12 cellular contexts compared by ENCODE assay signal in the genomic region with DNA sequence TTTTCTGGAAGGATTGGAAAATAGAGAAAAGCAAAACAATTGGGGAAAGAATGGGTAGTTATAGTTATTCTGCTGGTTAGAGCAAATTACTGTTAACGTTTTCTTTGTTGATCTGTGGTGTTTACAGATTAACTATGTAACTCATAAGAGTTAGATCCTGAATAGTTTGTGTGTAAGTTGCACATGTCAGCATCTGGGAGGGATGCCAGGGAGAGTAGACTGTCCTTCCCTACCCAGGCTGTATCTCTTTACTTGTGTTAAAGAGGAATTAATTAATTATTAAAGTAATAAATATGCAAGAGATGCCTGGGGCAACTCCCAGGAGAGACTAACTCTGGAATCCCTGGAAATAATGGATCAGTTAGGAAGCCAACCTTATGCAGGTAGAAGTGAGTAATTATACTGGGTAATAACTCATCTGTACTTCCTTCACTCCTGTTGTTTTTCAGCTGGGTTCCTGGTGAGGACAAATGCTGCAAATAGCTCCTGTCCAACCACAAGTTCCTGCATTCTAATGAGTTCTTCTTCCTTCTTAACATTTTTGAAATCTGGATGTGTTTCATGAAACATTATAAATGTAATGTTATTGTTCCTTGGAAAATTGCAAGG. TPM values are rescaled to one million over a fixed set of nuclear protein-coding genes. Genes with fewer than 3 reads are reported as not detected.
DNase-seq lines count a peak whose midpoint lies in the region; ATAC-seq and TF ChIP-seq lines count a peak whose summit lies in the region.
"Had no signal": no experiment of that assay in that cellular context is flagged by ENCODE, and none has a peak within 500 bp of the region (broad histone marks: within the 10 kb centered on the region; RNA-seq: fewer than 3 reads in every experiment).

No MANE protein-coding gene starts in this region.

- H3F3A ChIP-seq in DOHH2 (ENCODE audit: control insufficient read depth, insufficient read depth) = peaks cover 4% of the 10 kb centered on the region; the same call in 1 of the 2 replicates

- no peaks in the 10 kb centered on the region for H3K9me3 ChIP-seq in DOHH2 (ENCODE audit: control insufficient read depth, insufficient read depth, low read length)

- DNase-seq in NCI-H1105 treated with DMSO at 0.1 percent for 48 hours (lab: John Stamatoyannopoulos, UW) (peak; percentile 8), NCI-H1105 (lab: John Stamatoyannopoulos, UW) (no peak), kidney glomerular epithelial cell (lab: John Stamatoyannopoulos, UW) (peak; percentile 26)
- DNase-seq in activated CD8-positive, alpha-beta memory T cell treated with anti-CD3 and anti-CD28 coated beads, Interleukin-2, amount 10 ng/mL, durations not matched to agents 7 days and 5 days = no peak
- DNase-seq in activated CD8-positive, alpha-beta memory T cell treated with anti-CD3 and anti-CD28 coated beads, Interleukin-2, amount 50 U/mL, for 4 hours = no peak
- DNase-seq: activated naive CD4-positive, alpha-beta T cell treated with anti-CD3 and anti-CD28 coated beads for 36 hours; effector CD8-positive, alpha-beta T cell; PC-9 had no signal

- H4K20me1 ChIP-seq in DOHH2 (ENCODE audit: control insufficient read depth, insufficient read depth, low read depth, low read length) = peaks cover 22% of the 10 kb centered on the region

- H3K79me2 ChIP-seq in DOHH2 (ENCODE audit: control insufficient read depth, low read length) = peaks cover 99% of the 10 kb centered on the region

- H3K27me3 ChIP-seq in DOHH2 (ENCODE audit: control insufficient read depth, low read length) = no peaks in the 10 kb centered on the region

- no peaks in the 10 kb centered on the region for H3K9me3 Mint-ChIP-seq in activated CD8-positive, alpha-beta memory T cell treated with anti-CD3 and anti-CD28 coated beads, Interleukin-2, amount 10 ng/mL, durations not matched to agents 7 days and 5 days (ENCODE audit: low read depth)
- H3K9me3 Mint-ChIP-seq: activated naive CD4-positive, alpha-beta T cell treated with anti-CD3 and anti-CD28 coated beads for 36 hours had no signal

- H3K27ac ChIP-seq in DOHH2 (ENCODE audit: low read depth, low read length) (peak overlapping the region; percentile 40), VCaP (peak overlapping the region; percentile 50)
- H3K27ac ChIP-seq: 22Rv1, PC-9 had no signal

- no peaks in the 10 kb centered on the region for H3K27me3 Mint-ChIP-seq in activated CD8-positive, alpha-beta memory T cell treated with anti-CD3 and anti-CD28 coated beads, Interleukin-2, amount 10 ng/mL, durations not matched to agents 7 days and 5 days

- TF ChIP-seq CTCF in DOHH2 (IDR thresholded peaks at IDR 0.05; ENCODE audit: low read depth, low read length, poor library complexity, severe bottlenecking) (no peak), VCaP (conservative IDR thresholded peaks at IDR 0.05) (no peak)

- H3K36me3 Mint-ChIP-seq in activated CD8-positive, alpha-beta memory T cell treated with anti-CD3 and anti-CD28 coated beads, Interleukin-2, amount 10 ng/mL, durations not matched to agents 7 days and 5 days = peaks cover 37% of the 10 kb centered on the region

- peaks cover 93% of the 10 kb centered on the region for H3K36me3 ChIP-seq in DOHH2 (ENCODE audit: control insufficient read depth, low read length)

- H3K4me1 Mint-ChIP-seq in activated CD8-positive, alpha-beta memory T cell treated with anti-CD3 and anti-CD28 coated beads, Interleukin-2, amount 10 ng/mL, durations not matched to agents 7 days and 5 days = peaks cover 35% of the 10 kb centered on the region

- no peak overlapping the region for H3K4me3 Mint-ChIP-seq in activated CD8-positive, alpha-beta memory T cell treated with anti-CD3 and anti-CD28 coated beads, Interleukin-2, amount 10 ng/mL, durations not matched to agents 7 days and 5 days
- H3K4me3 Mint-ChIP-seq: activated naive CD4-positive, alpha-beta T cell treated with anti-CD3 and anti-CD28 coated beads for 36 hours had no signal

- CTCF ChIA-PET in activated CD8-positive, alpha-beta memory T cell treated with anti-CD3 and anti-CD28 coated beads, Interleukin-2, amount 10 ng/mL, durations not matched to agents 7 days and 5 days (lab: Charles Lee) = no interaction called here

- no peaks in the 10 kb centered on the region for H3K9me2 ChIP-seq in DOHH2 (replicated peaks; ENCODE audit: control insufficient read depth, low read length)

- ATAC-seq in activated CD8-positive, alpha-beta memory T cell treated with anti-CD3 and anti-CD28 coated beads, Interleukin-2, amount 10 ng/mL, durations not matched to agents 7 days and 5 days = no peak
- no peak for ATAC-seq in GM18907 (IDR thresholded peaks at IDR 0.05; ENCODE audit: unreplicated experiment)

- peaks cover 42% of the 10 kb centered on the region for H3K4me1 ChIP-seq in DOHH2 (ENCODE audit: control insufficient read depth, low read length)

- peak overlapping the region; percentile 59 for H3K4me2 ChIP-seq in DOHH2 (ENCODE audit: low read length)
- H3K4me2 ChIP-seq: PC-9 had no signal

- H3K27ac Mint-ChIP-seq in activated CD8-positive, alpha-beta memory T cell treated with anti-CD3 and anti-CD28 coated beads, Interleukin-2, amount 10 ng/mL, durations not matched to agents 7 days and 5 days = no peak overlapping the region

- peak overlapping the region; percentile 49 for H3K4me3 ChIP-seq in DOHH2 (ENCODE audit: low read length)
- H3K4me3 ChIP-seq: PC-9 had no signal

RNA-seq across cellular contexts. Expression of a gene that starts 18.9 kb away (rescaled TPM):
- total RNA-seq in activated CD8-positive, alpha-beta memory T cell treated with anti-CD3 and anti-CD28 coated beads, Interleukin-2, amount 10 ng/mL, durations not matched to agents 7 days and 5 days = under 1 TPM in 1 of 2 experiments, not detected in 1; 0.77 TPM
- total RNA-seq: activated naive CD4-positive, alpha-beta T cell treated with anti-CD3 and anti-CD28 coated beads for 36 hours; PC-9 had no signal

RNA-seq across cellular contexts. Expression of a gene that starts 25.5 kb away (rescaled TPM):
- 10 to 100 TPM; 60.2 to 67.1 TPM for total RNA-seq in activated CD8-positive, alpha-beta memory T cell treated with anti-CD3 and anti-CD28 coated beads, Interleukin-2, amount 10 ng/mL, durations not matched to agents 7 days and 5 days

RNA-seq across cellular contexts. Expression of a gene that starts 47.1 kb away (rescaled TPM):
- 100 to 1,000 TPM in 1 of 2 experiments, 10 to 100 TPM in 1; 87.2 to 101 TPM for total RNA-seq in activated CD8-positive, alpha-beta memory T cell treated with anti-CD3 and anti-CD28 coated beads, Interleukin-2, amount 10 ng/mL, durations not matched to agents 7 days and 5 days

Comparison
In these comparisons a context has a peak if more than half of its experiments do, and no peak if none do; other contexts are left out.
1. DNase-seq: peak in NCI-H1105 treated with DMSO at 0.1 percent for 48 hours (single experiment) and kidney glomerular epithelial cell (single experiment); none in NCI-H1105 (single experiment), activated CD8-positive, alpha-beta memory T cell treated with anti-CD3 and anti-CD28 coated beads, Interleukin-2, amount 10 ng/mL, durations not matched to agents 7 days and 5 days (single experiment) and activated CD8-positive, alpha-beta memory T cell treated with anti-CD3 and anti-CD28 coated beads, Interleukin-2, amount 50 U/mL, for 4 hours (single experiment).